In the genomic region with DNA sequence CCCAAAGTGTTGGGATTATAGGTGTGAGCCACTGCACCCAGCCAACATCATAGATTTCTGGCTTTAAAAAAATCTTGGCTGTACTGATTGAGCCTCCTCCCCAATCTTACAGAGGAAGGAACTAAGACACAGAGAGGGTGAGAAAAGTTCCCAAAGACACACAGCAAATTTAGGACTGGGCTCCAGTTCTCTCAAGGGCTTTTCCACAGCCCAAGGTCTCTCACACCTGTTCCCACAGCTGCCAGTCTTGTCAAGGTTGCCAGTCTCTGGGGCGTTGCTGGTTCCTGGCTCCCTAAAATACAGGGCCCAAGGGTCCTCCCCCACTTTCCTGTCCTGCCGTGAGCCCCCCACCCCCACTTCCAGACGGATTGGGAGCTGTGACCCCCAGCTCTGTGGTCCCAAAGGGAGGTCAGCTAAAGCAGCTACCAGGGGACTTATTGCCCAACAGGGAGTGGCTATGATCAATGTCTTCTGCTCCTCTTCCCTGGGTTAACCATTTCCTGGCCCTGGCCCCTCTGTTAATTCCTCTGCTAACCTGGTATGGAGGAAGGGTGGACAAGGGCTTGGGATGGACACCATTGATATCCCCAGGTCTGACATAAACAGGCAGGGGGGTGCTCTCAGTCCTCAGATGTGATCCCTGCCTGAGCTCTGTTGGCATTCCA, we compare ENCODE assay signal across 36 cellular contexts. TPM values are rescaled to one million over a fixed set of nuclear protein-coding genes. Genes with fewer than 3 reads are reported as not detected.
"Had no signal": no experiment of that assay in that cellular context is flagged by ENCODE, and none has a peak within 500 bp of the region (broad histone marks: within the 10 kb centered on the region; RNA-seq: fewer than 3 reads in every experiment).

No MANE protein-coding gene starts in this region.

- H3K9me3 ChIP-seq: ascending aorta had no signal

- H3K36me3 ChIP-seq: ascending aorta, cardiac muscle cell had no signal

- ATAC-seq: activated CD8-positive, alpha-beta memory T cell treated with anti-CD3 and anti-CD28 coated beads, Interleukin-2, amount 10 ng/mL, durations not matched to agents 7 days and 5 days; activated CD8-positive, alpha-beta T cell treated with anti-CD3 and anti-CD28 coated beads, Interleukin-2, amount 10 ng/mL, durations not matched to agents 7 days and 5 days; activated naive CD8-positive, alpha-beta T cell treated with anti-CD3 and anti-CD28 coated beads, Interleukin-2, amount 50 U/mL, for 24 hours had no signal

- H3K4me1 ChIP-seq: ascending aorta had no signal

- H3K4me3 Mint-ChIP-seq: activated B cell treated with CpG ODN at 0.5 μM for 24 hours; activated CD4-positive, alpha-beta memory T cell treated with anti-CD3 and anti-CD28 coated beads, Interleukin-2, amount 10 ng/mL, durations not matched to agents 7 days and 5 days; activated CD4-positive, alpha-beta T cell treated with anti-CD3 and anti-CD28 coated beads, Interleukin-2, amount 10 ng/mL, durations not matched to agents 7 days and 5 days; activated CD8-positive, alpha-beta memory T cell treated with anti-CD3 and anti-CD28 coated beads, Interleukin-2, amount 10 ng/mL, durations not matched to agents 7 days and 5 days; activated CD8-positive, alpha-beta T cell treated with anti-CD3 and anti-CD28 coated beads, Interleukin-2, amount 10 ng/mL, durations not matched to agents 7 days and 5 days; activated naive CD4-positive, alpha-beta T cell treated with anti-CD3 and anti-CD28 coated beads, Interleukin-2, amount 10 ng/mL, durations not matched to agents 7 days and 5 days; activated naive CD4-positive, alpha-beta T cell treated with anti-CD3 and anti-CD28 coated beads, Interleukin-2, amount 50 U/mL, for 24 hours; activated naive CD8-positive, alpha-beta T cell; activated naive CD8-positive, alpha-beta T cell treated with anti-CD3 and anti-CD28 coated beads, Interleukin-2, amount 10 ng/mL, durations not matched to agents 7 days and 5 days; activated naive CD8-positive, alpha-beta T cell treated with anti-CD3 and anti-CD28 coated beads, Interleukin-2, amount 50 U/mL, for 24 hours; activated T-cell treated with anti-CD3 and anti-CD28 coated beads, Interleukin-2, amount 50 U/mL, for 24 hours; brain; central memory CD8-positive, alpha-beta T cell; T-helper 1 cell treated with Interleukin-12 subunit alpha and Interleukin-12 subunit beta and Interleukin-4 antibody, amounts not matched to agents 30 μg/mL and 1 μg/mL, for 36 hours; T-helper 2 cell treated with Interferon-gamma antibody and Interleukin-4, amounts not matched to agents 5 μg/mL and 100 μg/mL, for 36 hours had no signal

- H3K4me1 Mint-ChIP-seq: activated naive CD8-positive, alpha-beta T cell treated with anti-CD3 and anti-CD28 coated beads, Interleukin-2, amount 50 U/mL, for 24 hours; brain had no signal

- H3K27ac ChIP-seq: ascending aorta, cardiac muscle cell, VCaP had no signal

- H3K4me3 ChIP-seq: ascending aorta, cardiac muscle cell had no signal

- H3K27ac Mint-ChIP-seq: activated B cell treated with CpG ODN at 0.5 μM for 24 hours; activated CD4-positive, alpha-beta memory T cell treated with anti-CD3 and anti-CD28 coated beads, Interleukin-2, amount 10 ng/mL, durations not matched to agents 7 days and 5 days; activated CD4-positive, alpha-beta T cell treated with anti-CD3 and anti-CD28 coated beads, Interleukin-2, amount 10 ng/mL, durations not matched to agents 7 days and 5 days; activated CD8-positive, alpha-beta memory T cell treated with anti-CD3 and anti-CD28 coated beads, Interleukin-2, amount 10 ng/mL, durations not matched to agents 7 days and 5 days; activated CD8-positive, alpha-beta T cell treated with anti-CD3 and anti-CD28 coated beads, Interleukin-2, amount 10 ng/mL, durations not matched to agents 7 days and 5 days; activated naive CD4-positive, alpha-beta T cell treated with anti-CD3 and anti-CD28 coated beads, Interleukin-2, amount 10 ng/mL, durations not matched to agents 7 days and 5 days; activated naive CD4-positive, alpha-beta T cell treated with anti-CD3 and anti-CD28 coated beads, Interleukin-2, amount 50 U/mL, for 24 hours; activated naive CD8-positive, alpha-beta T cell; activated naive CD8-positive, alpha-beta T cell treated with anti-CD3 and anti-CD28 coated beads, Interleukin-2, amount 10 ng/mL, durations not matched to agents 7 days and 5 days; activated naive CD8-positive, alpha-beta T cell treated with anti-CD3 and anti-CD28 coated beads, Interleukin-2, amount 50 U/mL, for 24 hours; activated T-cell treated with anti-CD3 and anti-CD28 coated beads, Interleukin-2, amount 50 U/mL, for 24 hours; activated T-helper 2 cell treated with anti-CD3 and anti-CD28 coated beads, Interferon-gamma antibody, Interleukin-2, Interleukin-4, amounts not matched to agents 10 μg/mL and 5 μg/mL and 100 μg/mL, durations not matched to agents 14 hours and 24 hours and 36 hours; brain; T-helper 1 cell treated with Interleukin-12 subunit alpha and Interleukin-12 subunit beta and Interleukin-4 antibody, amounts not matched to agents 30 μg/mL and 1 μg/mL, for 36 hours; T-helper 2 cell treated with Interferon-gamma antibody and Interleukin-4, amounts not matched to agents 5 μg/mL and 100 μg/mL, for 36 hours had no signal

- H3K36me3 Mint-ChIP-seq: activated CD8-positive, alpha-beta memory T cell treated with anti-CD3 and anti-CD28 coated beads, Interleukin-2, amount 10 ng/mL, durations not matched to agents 7 days and 5 days; activated naive CD4-positive, alpha-beta T cell treated with anti-CD3 and anti-CD28 coated beads, Interleukin-2, amount 10 ng/mL, durations not matched to agents 7 days and 5 days; activated naive CD4-positive, alpha-beta T cell treated with anti-CD3 and anti-CD28 coated beads, Interleukin-2, amount 50 U/mL, for 24 hours; activated naive CD8-positive, alpha-beta T cell; activated naive CD8-positive, alpha-beta T cell treated with anti-CD3 and anti-CD28 coated beads, Interleukin-2, amount 10 ng/mL, durations not matched to agents 7 days and 5 days; brain had no signal

- H3K27me3 ChIP-seq: ascending aorta had no signal

- FAIRE-seq: bronchial epithelial cell, TTC549 had no signal

- H3K9me3 Mint-ChIP-seq: activated B cell treated with CpG ODN at 0.5 μM for 24 hours; activated CD4-positive, alpha-beta memory T cell treated with anti-CD3 and anti-CD28 coated beads, Interleukin-2, amount 10 ng/mL, durations not matched to agents 7 days and 5 days; activated CD4-positive, alpha-beta T cell treated with anti-CD3 and anti-CD28 coated beads, Interleukin-2, amount 10 ng/mL, durations not matched to agents 7 days and 5 days; activated naive CD4-positive, alpha-beta T cell treated with anti-CD3 and anti-CD28 coated beads, Interleukin-2, amount 10 ng/mL, durations not matched to agents 7 days and 5 days; activated naive CD4-positive, alpha-beta T cell treated with anti-CD3 and anti-CD28 coated beads, Interleukin-2, amount 50 U/mL, for 24 hours; activated naive CD8-positive, alpha-beta T cell treated with anti-CD3 and anti-CD28 coated beads, Interleukin-2, amount 10 ng/mL, durations not matched to agents 7 days and 5 days; activated naive CD8-positive, alpha-beta T cell treated with anti-CD3 and anti-CD28 coated beads, Interleukin-2, amount 50 U/mL, for 24 hours; activated T-cell treated with anti-CD3 and anti-CD28 coated beads, Interleukin-2, amount 50 U/mL, for 24 hours; activated T-helper 2 cell treated with anti-CD3 and anti-CD28 coated beads, Interferon-gamma antibody, Interleukin-2, Interleukin-4, amounts not matched to agents 10 μg/mL and 5 μg/mL and 100 μg/mL, durations not matched to agents 14 hours and 24 hours and 36 hours; brain; central memory CD8-positive, alpha-beta T cell; T-helper 1 cell treated with Interleukin-12 subunit alpha and Interleukin-12 subunit beta and Interleukin-4 antibody, amounts not matched to agents 30 μg/mL and 1 μg/mL, for 36 hours; T-helper 2 cell treated with Interferon-gamma antibody and Interleukin-4, amounts not matched to agents 5 μg/mL and 100 μg/mL, for 36 hours had no signal

- DNase-seq: activated B cell treated with CpG ODN at 0.5 μM for 24 hours; activated CD4-positive, alpha-beta memory T cell treated with anti-CD3 and anti-CD28 coated beads, Interleukin-2, amount 10 ng/mL, durations not matched to agents 7 days and 5 days; activated CD4-positive, alpha-beta T cell treated with anti-CD3 and anti-CD28 coated beads for 4 hours; activated CD4-positive, alpha-beta T cell treated with anti-CD3 and anti-CD28 coated beads, Interleukin-2, amount 10 ng/mL, durations not matched to agents 7 days and 5 days; activated CD4-positive, alpha-beta T cell treated with anti-CD3 and anti-CD28 coated beads, Interleukin-2, amount 50 U/mL, for 48 hours; activated CD4-positive, CD25-positive, alpha-beta regulatory T cell treated with anti-CD3 and anti-CD28 coated beads, Interleukin-2, amount 50 U/mL, for 72 hours; activated CD8-positive, alpha-beta memory T cell treated with anti-CD3 and anti-CD28 coated beads for 24 hours; activated CD8-positive, alpha-beta memory T cell treated with anti-CD3 and anti-CD28 coated beads, Interleukin-2, amount 10 ng/mL, durations not matched to agents 7 days and 5 days; activated CD8-positive, alpha-beta memory T cell treated with anti-CD3 and anti-CD28 coated beads, Interleukin-2, amount 50 U/mL, for 48 hours; activated CD8-positive, alpha-beta T cell treated with anti-CD3 and anti-CD28 coated beads, Interleukin-2, amount 10 ng/mL, durations not matched to agents 7 days and 5 days; activated effector memory CD4-positive, alpha-beta T cell treated with Interleukin-2 at 50 U/mL for 16 hours; activated gamma-delta T cell; activated naive CD4-positive, alpha-beta T cell treated with anti-CD3 and anti-CD28 coated beads, Interleukin-2, amount 10 ng/mL, durations not matched to agents 7 days and 5 days; activated naive CD4-positive, alpha-beta T cell treated with Interleukin-2 at 50 U/mL for 16 hours; activated naive CD8-positive, alpha-beta T cell treated with anti-CD3 and anti-CD28 coated beads, Interleukin-2, amount 10 ng/mL, durations not matched to agents 7 days and 5 days; activated naive CD8-positive, alpha-beta T cell treated with anti-CD3 and anti-CD28 coated beads, Interleukin-2, amount 50 U/mL, for 24 hours; activated T-cell treated with anti-CD3 and anti-CD28 coated beads, Interleukin-2, amount 50 U/mL, for 24 hours; activated T-cell treated with anti-CD3 and anti-CD28 coated beads, Interleukin-2, amount 50 U/mL, for 48 hours; amygdala; anterior cingulate cortex; cerebellar nuclear complex; T-helper 1 cell; T-helper 2 cell; T-helper 9 cell had no signal

RNA-seq across cellular contexts. Expression of a gene that starts 3.1 kb away (rescaled TPM):
- total RNA-seq: activated B cell treated with CpG ODN at 0.5 μM for 24 hours; activated CD4-positive, alpha-beta memory T cell treated with anti-CD3 and anti-CD28 coated beads, Interleukin-2, amount 10 ng/mL, durations not matched to agents 7 days and 5 days; activated CD4-positive, alpha-beta T cell treated with anti-CD3 and anti-CD28 coated beads, Interleukin-2, amount 10 ng/mL, durations not matched to agents 7 days and 5 days; activated CD8-positive, alpha-beta memory T cell treated with anti-CD3 and anti-CD28 coated beads, Interleukin-2, amount 10 ng/mL, durations not matched to agents 7 days and 5 days; activated CD8-positive, alpha-beta T cell treated with anti-CD3 and anti-CD28 coated beads, Interleukin-2, amount 10 ng/mL, durations not matched to agents 7 days and 5 days; activated naive CD8-positive, alpha-beta T cell treated with anti-CD3 and anti-CD28 coated beads, Interleukin-2, amount 10 ng/mL, durations not matched to agents 7 days and 5 days; activated T-helper 2 cell treated with anti-CD3 and anti-CD28 coated beads, Interferon-gamma antibody, Interleukin-2, Interleukin-4, amounts not matched to agents 10 μg/mL and 5 μg/mL and 100 μg/mL, durations not matched to agents 14 hours and 24 hours and 36 hours; ascending aorta; bronchial epithelial cell; cardiac muscle cell had no signal
- polyA plus RNA-seq: cardiac muscle cell had no signal

RNA-seq across cellular contexts. Expression of a gene that starts 10.0 kb away (rescaled TPM):
- total RNA-seq: activated B cell treated with CpG ODN at 0.5 μM for 24 hours; activated CD4-positive, alpha-beta memory T cell treated with anti-CD3 and anti-CD28 coated beads, Interleukin-2, amount 10 ng/mL, durations not matched to agents 7 days and 5 days; activated CD4-positive, alpha-beta T cell treated with anti-CD3 and anti-CD28 coated beads, Interleukin-2, amount 10 ng/mL, durations not matched to agents 7 days and 5 days; activated CD8-positive, alpha-beta memory T cell treated with anti-CD3 and anti-CD28 coated beads, Interleukin-2, amount 10 ng/mL, durations not matched to agents 7 days and 5 days; activated CD8-positive, alpha-beta T cell treated with anti-CD3 and anti-CD28 coated beads, Interleukin-2, amount 10 ng/mL, durations not matched to agents 7 days and 5 days; activated T-helper 2 cell treated with anti-CD3 and anti-CD28 coated beads, Interferon-gamma antibody, Interleukin-2, Interleukin-4, amounts not matched to agents 10 μg/mL and 5 μg/mL and 100 μg/mL, durations not matched to agents 14 hours and 24 hours and 36 hours; ascending aorta; bronchial epithelial cell; cardiac muscle cell had no signal
